Comparison of ENCODE assay signal across 8 cellular contexts in the genomic region with DNA sequence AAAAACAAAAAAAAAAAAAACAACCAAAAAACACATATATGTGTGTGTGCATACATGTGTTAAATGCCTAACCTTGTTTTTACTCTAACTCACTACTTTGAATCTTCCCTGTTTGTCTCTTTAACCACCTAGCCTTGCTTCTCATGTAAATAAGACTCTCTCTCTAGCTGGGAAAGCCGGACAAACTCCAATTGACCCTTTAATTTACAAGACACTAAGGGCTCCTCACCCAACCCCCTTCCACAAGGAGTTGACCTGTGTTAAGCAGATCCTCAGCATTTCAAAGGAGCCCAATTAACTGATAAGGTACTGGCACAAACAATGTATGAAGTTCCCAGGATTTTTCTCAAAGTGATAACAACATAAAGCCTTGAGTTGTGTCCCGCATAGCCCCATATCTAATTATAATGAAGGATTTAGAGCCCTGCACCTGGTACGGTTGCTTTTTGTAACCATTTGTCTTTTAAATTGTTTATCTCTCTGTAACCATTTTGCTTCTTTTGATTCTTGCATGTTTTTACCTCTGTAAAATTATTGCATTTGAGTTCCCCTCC. TPM values are rescaled to one million over a fixed set of nuclear protein-coding genes. Genes with fewer than 3 reads are reported as not detected.
A peak's percentile ranks its signal among the peaks of the same experiment; 100 is the strongest.
DNase-seq lines count a peak whose midpoint lies in the region; TF ChIP-seq lines count a peak whose summit lies in the region.
"Not testable (repeated sequence)": the region's sequence is repeated elsewhere in the genome, so short reads cannot be mapped to it uniquely, and the experiment has no call there.

No MANE protein-coding gene starts in this region.

- H2BK15ac ChIP-seq in mesenchymal stem cell (ENCODE audit: low read depth, poor library complexity, severe bottlenecking): not testable (repeated sequence)

- H3K4me3 Mint-ChIP-seq in CD8-positive, alpha-beta memory T cell: peak overlapping the region in 1 of 7 donors; percentile 44
- H3K4me3 Mint-ChIP-seq in activated CD4-positive, alpha-beta T cell treated with anti-CD3 and anti-CD28 coated beads, Interleukin-2, amount 10 ng/mL, durations not matched to agents 7 days and 5 days; activated naive CD8-positive, alpha-beta T cell treated with anti-CD3 and anti-CD28 coated beads for 36 hours: not testable (repeated sequence)

- POLR2A ChIA-PET in CD8-positive, alpha-beta memory T cell (lab: Charles Lee): interaction anchor here (0.7 to 11.9 kb wide), 2 partner anchors 19 to 30 kb away, joined by 7 to 193 read pairs; partner anchors contain the start of gene AHNAK
- POLR2A ChIA-PET in activated CD4-positive, alpha-beta T cell treated with anti-CD3 and anti-CD28 coated beads, Interleukin-2, amount 10 ng/mL, durations not matched to agents 7 days and 5 days (lab: Charles Lee): not testable (repeated sequence)

- 61 to 68% methylated on average over 3 of the region's 3 CpGs for WGBS in esophagus, 2 donors
- 44% methylated on average over 1 of the region's 3 CpGs for WGBS in mesenchymal stem cell

- not testable (repeated sequence) for H3K4ac ChIP-seq in mesenchymal stem cell (ENCODE audit: low read depth in 1 of 2, low read length in 2 of 2)

- not testable (repeated sequence) for H3K4me2 ChIP-seq in KMS-11; mesenchymal stem cell (ENCODE audit: low read length, poor library complexity, severe bottlenecking)

- H3K14ac ChIP-seq in mesenchymal stem cell (ENCODE audit: low read length in 2 of 2): not testable (repeated sequence)

- not testable (repeated sequence) for TF ChIP-seq CTCF in KMS-11 (conservative IDR thresholded peaks at IDR 0.05; ENCODE audit: low read depth, low read length); vagina (IDR thresholded peaks at IDR 0.05)

- H3K9me3 Mint-ChIP-seq in CD8-positive, alpha-beta memory T cell; activated CD4-positive, alpha-beta T cell treated with anti-CD3 and anti-CD28 coated beads, Interleukin-2, amount 10 ng/mL, durations not matched to agents 7 days and 5 days; activated naive CD8-positive, alpha-beta T cell treated with anti-CD3 and anti-CD28 coated beads for 36 hours: not testable (repeated sequence)

- CTCF ChIA-PET in CD8-positive, alpha-beta memory T cell (lab: Charles Lee): interaction anchor here (0.8 to 6.7 kb wide), 13 partner anchors 9 to 167 kb away, joined by 3 to 203 read pairs (median 8); partner anchors contain the start of genes AHNAK, EML3 and ROM1
- CTCF ChIA-PET in activated CD4-positive, alpha-beta T cell treated with anti-CD3 and anti-CD28 coated beads, Interleukin-2, amount 10 ng/mL, durations not matched to agents 7 days and 5 days (lab: Charles Lee): interaction anchor here (1.0 to 11.8 kb wide), 8 partner anchors 9 to 167 kb away, joined by 3 to 85 read pairs (median 6); partner anchors contain the start of genes AHNAK, BSCL2, GNG3 and MTA2

- peaks cover 43% of the 10 kb centered on the region; the same call in 1 of the 2 replicates for H3K79me2 ChIP-seq in KMS-11 (ENCODE audit: insufficient read depth, low read depth)

- TF ChIP-seq POLR2A in vagina (IDR thresholded peaks at IDR 0.05): not testable (repeated sequence)

- not testable (repeated sequence) for H3K9me3 ChIP-seq in CD8-positive, alpha-beta memory T cell (ENCODE audit: low read length); esophagus (ENCODE audit: control insufficient read depth in 2 of 2, insufficient read depth in 1 of 2, low read depth in 1 of 2, low read length in 1 of 2); mesenchymal stem cell (ENCODE audit: control insufficient read depth, low read length); vagina

- not testable (repeated sequence) for H4K91ac ChIP-seq in mesenchymal stem cell (ENCODE audit: low read length)

- not testable (repeated sequence) for H2BK12ac ChIP-seq in mesenchymal stem cell (ENCODE audit: low read length in 2 of 2)

- not testable (repeated sequence) for H2AK5ac ChIP-seq in mesenchymal stem cell (ENCODE audit: low read length, severe bottlenecking)

- H3K27ac Mint-ChIP-seq in CD8-positive, alpha-beta memory T cell: peak overlapping the region in 6 of 8 donors; percentile 2 to 88 (median 68)
- peak overlapping the region; percentile 52 for H3K27ac Mint-ChIP-seq in activated CD4-positive, alpha-beta T cell treated with anti-CD3 and anti-CD28 coated beads, Interleukin-2, amount 10 ng/mL, durations not matched to agents 7 days and 5 days
- H3K27ac Mint-ChIP-seq in activated naive CD8-positive, alpha-beta T cell treated with anti-CD3 and anti-CD28 coated beads for 36 hours: peak overlapping the region; percentile 50

- H3K9ac ChIP-seq in KMS-11; rectal smooth muscle tissue (ENCODE audit: low read length): not testable (repeated sequence)
- H3K9ac ChIP-seq in mesenchymal stem cell (ENCODE audit: low read length): peak overlapping the region; percentile 29

- H4K8ac ChIP-seq in mesenchymal stem cell (ENCODE audit: low read length): not testable (repeated sequence)

- H3K36me3 Mint-ChIP-seq in CD8-positive, alpha-beta memory T cell: peaks cover 9 to 66% (median 16%) of the 10 kb centered on the region in 3 donors
- peaks cover 57% of the 10 kb centered on the region for H3K36me3 Mint-ChIP-seq in activated CD4-positive, alpha-beta T cell treated with anti-CD3 and anti-CD28 coated beads, Interleukin-2, amount 10 ng/mL, durations not matched to agents 7 days and 5 days (ENCODE audit: low read depth)
- peaks cover 48% of the 10 kb centered on the region for H3K36me3 Mint-ChIP-seq in activated naive CD8-positive, alpha-beta T cell treated with anti-CD3 and anti-CD28 coated beads for 36 hours

- not testable (repeated sequence) for H3K79me1 ChIP-seq in mesenchymal stem cell (replicated peaks; ENCODE audit: low read length, poor library complexity, severe bottlenecking)

- H2BK5ac ChIP-seq in mesenchymal stem cell (ENCODE audit: low read depth, low read length, poor library complexity, severe bottlenecking): not testable (repeated sequence)

- H3K23ac ChIP-seq in mesenchymal stem cell (ENCODE audit: low read length in 2 of 2): not testable (repeated sequence)

- not testable (repeated sequence) for H3K27me3 ChIP-seq in CD8-positive, alpha-beta memory T cell (ENCODE audit: insufficient read depth, low read length, poor library complexity, severe bottlenecking); KMS-11 (ENCODE audit: insufficient read depth, low read depth); esophagus (ENCODE audit: control insufficient read depth in 1 of 2, insufficient read depth in 2 of 2, low read length in 2 of 2); mesenchymal stem cell (ENCODE audit: control insufficient read depth in 1 of 2, insufficient read depth in 1 of 2, low read length in 2 of 2); rectal smooth muscle tissue (ENCODE audit: control insufficient read depth, insufficient read depth, low read length); vagina

- peaks cover 42% of the 10 kb centered on the region for H3K4me1 ChIP-seq in CD8-positive, alpha-beta memory T cell (ENCODE audit: insufficient read depth, low read length)
- H3K4me1 ChIP-seq in KMS-11 (ENCODE audit: low read depth, poor library complexity, severe bottlenecking): peaks cover 92% of the 10 kb centered on the region
- not testable (repeated sequence) for H3K4me1 ChIP-seq in esophagus (ENCODE audit: control insufficient read depth in 2 of 2, insufficient read depth in 2 of 2, low read length in 1 of 2)
- peaks cover 25% of the 10 kb centered on the region for H3K4me1 ChIP-seq in mesenchymal stem cell (ENCODE audit: control insufficient read depth, insufficient read depth, low read depth, low read length)
- peaks cover 13% of the 10 kb centered on the region for H3K4me1 ChIP-seq in rectal smooth muscle tissue (ENCODE audit: control insufficient read depth, insufficient read depth, low read length)
- H3K4me1 ChIP-seq in vagina: peaks cover 46% of the 10 kb centered on the region

- intact Hi-C loops in vagina (cut with DNase I): not testable (repeated sequence)

- H3K18ac ChIP-seq in mesenchymal stem cell (ENCODE audit: low read depth in 1 of 2, low read length in 2 of 2): not testable (repeated sequence)

- peaks cover 37% of the 10 kb centered on the region for H3K36me3 ChIP-seq in CD8-positive, alpha-beta memory T cell (ENCODE audit: insufficient read depth, low read length)
- H3K36me3 ChIP-seq in KMS-11 (ENCODE audit: insufficient read depth) (peaks cover 23% of the 10 kb centered on the region; the same call in 1 of the 2 replicates), esophagus (ENCODE audit: control insufficient read depth in 2 of 2, insufficient read depth in 2 of 2, low read length in 1 of 2) (peaks cover 7 to 19% of the 10 kb centered on the region in 2 donors), mesenchymal stem cell (ENCODE audit: control insufficient read depth in 1 of 2, insufficient read depth in 2 of 2, low read depth in 1 of 2, low read length in 2 of 2) (peaks cover 55 to 71% of the 10 kb centered on the region in 2 experiments), rectal smooth muscle tissue (ENCODE audit: control insufficient read depth, insufficient read depth, low read length) (peaks cover 22% of the 10 kb centered on the region), vagina (peaks cover 0 to 61% of the 10 kb centered on the region in 2 donors)

- not testable (repeated sequence) for H3K4me3 ChIP-seq in CD8-positive, alpha-beta memory T cell (ENCODE audit: low read length); KMS-11 (IDR thresholded peaks at IDR 0.05; ENCODE audit: insufficient read depth, low read depth, low read length); esophagus (ENCODE audit: low read depth in 1 of 2, low read length in 2 of 2); mesenchymal stem cell (ENCODE audit: insufficient read depth in 1 of 2, low read depth in 1 of 2, low read length in 2 of 2); rectal smooth muscle tissue (ENCODE audit: low read length); vagina

- H3K4me1 Mint-ChIP-seq in CD8-positive, alpha-beta memory T cell: peaks cover 46 to 67% (median 63%) of the 10 kb centered on the region in 3 donors
- peaks cover 63% of the 10 kb centered on the region for H3K4me1 Mint-ChIP-seq in activated CD4-positive, alpha-beta T cell treated with anti-CD3 and anti-CD28 coated beads, Interleukin-2, amount 10 ng/mL, durations not matched to agents 7 days and 5 days
- peaks cover 53% of the 10 kb centered on the region for H3K4me1 Mint-ChIP-seq in activated naive CD8-positive, alpha-beta T cell treated with anti-CD3 and anti-CD28 coated beads for 36 hours

- H2BK120ac ChIP-seq in mesenchymal stem cell (ENCODE audit: low read depth, low read length): not testable (repeated sequence)

- not testable (repeated sequence) for H2AFZ ChIP-seq in KMS-11 (ENCODE audit: low read depth); mesenchymal stem cell (ENCODE audit: low read depth, low read length)

- not testable (repeated sequence) for H3K27me3 Mint-ChIP-seq in CD8-positive, alpha-beta memory T cell; activated CD4-positive, alpha-beta T cell treated with anti-CD3 and anti-CD28 coated beads, Interleukin-2, amount 10 ng/mL, durations not matched to agents 7 days and 5 days; activated naive CD8-positive, alpha-beta T cell treated with anti-CD3 and anti-CD28 coated beads for 36 hours

- not testable (repeated sequence) for DNase-seq in CD8-positive, alpha-beta memory T cell; activated CD4-positive, alpha-beta T cell treated with anti-CD3 and anti-CD28 coated beads, Interleukin-2, amount 10 ng/mL, durations not matched to agents 7 days and 5 days; activated naive CD8-positive, alpha-beta T cell treated with anti-CD3 and anti-CD28 coated beads for 36 hours; mesenchymal stem cell; vagina (ENCODE audit: extremely low spot score in 2 of 2)

- H4K20me1 ChIP-seq in KMS-11 (ENCODE audit: insufficient read depth): not testable (repeated sequence)

- H3K27ac ChIP-seq in CD8-positive, alpha-beta memory T cell (ENCODE audit: low read depth, low read length); mesenchymal stem cell (ENCODE audit: low read length, poor library complexity, severe bottlenecking): not testable (repeated sequence)
- peak overlapping the region; percentile 33; the same call in 1 of the 2 replicates for H3K27ac ChIP-seq in KMS-11
- peak overlapping the region; percentile 22 to 68 for H3K27ac ChIP-seq in esophagus (ENCODE audit: low read depth in 2 of 2, low read length in 1 of 2)
- peak overlapping the region; percentile 88 for H3K27ac ChIP-seq in rectal smooth muscle tissue (ENCODE audit: low read depth, low read length)
- peak overlapping the region; percentile 98 for H3K27ac ChIP-seq in vagina

RNA-seq across cellular contexts. Expression of gene EEF1G, which starts 11.9 kb away (rescaled TPM):
- 1,000 to 10,000 TPM; 1,800 to 1,846 TPM for total RNA-seq in CD8-positive, alpha-beta memory T cell
- polyA plus RNA-seq in CD8-positive, alpha-beta memory T cell: 1,157 TPM
- 1,000 to 10,000 TPM; 1,239 to 1,470 TPM for total RNA-seq in activated CD4-positive, alpha-beta T cell treated with anti-CD3 and anti-CD28 coated beads, Interleukin-2, amount 10 ng/mL, durations not matched to agents 7 days and 5 days
- 1,000 to 10,000 TPM; 1,924 to 1,929 TPM for total RNA-seq in activated naive CD8-positive, alpha-beta T cell treated with anti-CD3 and anti-CD28 coated beads for 36 hours
- 1,000 to 10,000 TPM in 1 of 2 donors, 100 to 1,000 TPM in 1; 884 to 1,495 TPM for polyA plus RNA-seq in esophagus
- polyA plus RNA-seq in mesenchymal stem cell (2013, experiment 1 of 2): 1,160 TPM
- 1,130 TPM for polyA plus RNA-seq in mesenchymal stem cell (2013, experiment 2 of 2)
- 1,183 TPM for total RNA-seq in vagina

RNA-seq across cellular contexts. Expression of gene AHNAK, which starts 15.1 kb away (rescaled TPM):
- 100 to 1,000 TPM; 187 to 193 TPM for total RNA-seq in CD8-positive, alpha-beta memory T cell
- 125 TPM for polyA plus RNA-seq in CD8-positive, alpha-beta memory T cell
- 100 to 1,000 TPM; 206 to 237 TPM for total RNA-seq in activated CD4-positive, alpha-beta T cell treated with anti-CD3 and anti-CD28 coated beads, Interleukin-2, amount 10 ng/mL, durations not matched to agents 7 days and 5 days
- 10 to 100 TPM; 12.3 to 12.5 TPM for total RNA-seq in activated naive CD8-positive, alpha-beta T cell treated with anti-CD3 and anti-CD28 coated beads for 36 hours
- polyA plus RNA-seq in esophagus: 100 to 1,000 TPM; 168 to 195 TPM
- 71.8 TPM for polyA plus RNA-seq in mesenchymal stem cell (2013, experiment 1 of 2)
- polyA plus RNA-seq in mesenchymal stem cell (2013, experiment 2 of 2): 65.2 TPM
- 828 TPM for total RNA-seq in vagina

RNA-seq across cellular contexts. Expression of gene TUT1, which starts 29.6 kb away (rescaled TPM):
- total RNA-seq in CD8-positive, alpha-beta memory T cell: 10 to 100 TPM; 30.8 to 32.7 TPM
- 13.7 TPM for polyA plus RNA-seq in CD8-positive, alpha-beta memory T cell
- 10 to 100 TPM; 24.1 to 26.0 TPM for total RNA-seq in activated CD4-positive, alpha-beta T cell treated with anti-CD3 and anti-CD28 coated beads, Interleukin-2, amount 10 ng/mL, durations not matched to agents 7 days and 5 days
- total RNA-seq in activated naive CD8-positive, alpha-beta T cell treated with anti-CD3 and anti-CD28 coated beads for 36 hours: 10 to 100 TPM; 29.1 to 32.2 TPM
- polyA plus RNA-seq in esophagus: 10 to 100 TPM in 1 of 2 donors, 1 to 10 TPM in 1; 9.0 to 15.2 TPM
- 6.3 TPM for polyA plus RNA-seq in mesenchymal stem cell (2013, experiment 1 of 2)
- 6.5 TPM for polyA plus RNA-seq in mesenchymal stem cell (2013, experiment 2 of 2)
- 12.0 TPM for total RNA-seq in vagina

RNA-seq across cellular contexts. Expression of gene MTA2, which starts 39.9 kb away (rescaled TPM):
- 100 to 1,000 TPM; 248 to 263 TPM for total RNA-seq in CD8-positive, alpha-beta memory T cell
- polyA plus RNA-seq in CD8-positive, alpha-beta memory T cell: 37.4 TPM
- total RNA-seq in activated CD4-positive, alpha-beta T cell treated with anti-CD3 and anti-CD28 coated beads, Interleukin-2, amount 10 ng/mL, durations not matched to agents 7 days and 5 days: 100 to 1,000 TPM; 270 to 299 TPM
- 100 to 1,000 TPM; 196 to 200 TPM for total RNA-seq in activated naive CD8-positive, alpha-beta T cell treated with anti-CD3 and anti-CD28 coated beads for 36 hours
- polyA plus RNA-seq in esophagus: 10 to 100 TPM; 76.2 to 90.4 TPM
- polyA plus RNA-seq in mesenchymal stem cell (2013, experiment 1 of 2): 50.7 TPM
- polyA plus RNA-seq in mesenchymal stem cell (2013, experiment 2 of 2): 50.7 TPM
- 96.3 TPM for total RNA-seq in vagina

RNA-seq across cellular contexts. Expression of gene EML3, which starts 50.8 kb away (rescaled TPM):
- total RNA-seq in CD8-positive, alpha-beta memory T cell: 100 to 1,000 TPM; 133 to 134 TPM
- 22.9 TPM for polyA plus RNA-seq in CD8-positive, alpha-beta memory T cell
- 100 to 1,000 TPM; 137 to 144 TPM for total RNA-seq in activated CD4-positive, alpha-beta T cell treated with anti-CD3 and anti-CD28 coated beads, Interleukin-2, amount 10 ng/mL, durations not matched to agents 7 days and 5 days
- 100 to 1,000 TPM; 112 to 121 TPM for total RNA-seq in activated naive CD8-positive, alpha-beta T cell treated with anti-CD3 and anti-CD28 coated beads for 36 hours
- polyA plus RNA-seq in esophagus: 100 to 1,000 TPM in 1 of 2 donors, 10 to 100 TPM in 1; 79.0 to 107 TPM
- 30.1 TPM for polyA plus RNA-seq in mesenchymal stem cell (2013, experiment 1 of 2)
- polyA plus RNA-seq in mesenchymal stem cell (2013, experiment 2 of 2): 29.3 TPM
- 69.0 TPM for total RNA-seq in vagina

Comparison
In these comparisons a context has a peak if more than half of its experiments do, and no peak if none do; other contexts are left out.
1. RNA of gene AHNAK, which starts 15.1 kb away (total RNA-seq): 828 TPM in vagina (single experiment), 206 to 237 TPM in activated CD4-positive, alpha-beta T cell treated with anti-CD3 and anti-CD28 coated beads, Interleukin-2, amount 10 ng/mL, durations not matched to agents 7 days and 5 days and 187 to 193 TPM in CD8-positive, alpha-beta memory T cell; 12.3 to 12.5 TPM in activated naive CD8-positive, alpha-beta T cell treated with anti-CD3 and anti-CD28 coated beads for 36 hours; every median in the first group is over 10 times any median in the second.
2. Peak in every context shown above with its lines, with median percentiles within 50 percentile points of each other: H3K27ac Mint-ChIP-seq.